ENCODE assay signal across 20 cellular contexts in genomic region chr4:152010680-152011079, GRCh38.
DNase-seq lines count a peak whose midpoint lies in the region; ATAC-seq, FAIRE-seq and TF ChIP-seq lines count a peak whose summit lies in the region.
"Had no signal": no experiment of that assay in that cellular context is flagged by ENCODE, and none has a peak within 500 bp of the region (broad histone marks: within the 10 kb centered on the region; RNA-seq: fewer than 3 reads in every experiment).

No MANE protein-coding gene starts in this region.

- H3K4me3 ChIP-seq in H1 (ENCODE audit: extremely low read depth in 1 of 4, insufficient read depth in 2 of 4, low read depth in 3 of 4, low read length in 4 of 4) (no peak overlapping the region), HAP-1 (no peak overlapping the region)
- H3K4me3 ChIP-seq: sigmoid colon had no signal

- H3K9me3 ChIP-seq in H1 (ENCODE audit: insufficient read depth in 2 of 2, low read depth in 1 of 2, low read length in 1 of 2) (peaks cover 7% of the 10 kb centered on the region in 2 experiments; a peak in 1 of 4 replicates), HAP-1 (no peaks in the 10 kb centered on the region)
- H3K9me3 ChIP-seq: sigmoid colon had no signal

- H3K9me3 Mint-ChIP-seq in stimulated activated naive CD8-positive, alpha-beta T cell treated with anti-CD3 and anti-CD28 coated beads, Interleukin-15, amount 100 ng/mL, for 72 hours = peaks cover 0 to 7% of the 10 kb centered on the region in 2 donors
- H3K9me3 Mint-ChIP-seq in T-cell = no peaks in the 10 kb centered on the region
- H3K9me3 Mint-ChIP-seq: stimulated activated naive CD8-positive, alpha-beta T cell treated with anti-CD3 and anti-CD28 coated beads, Interleukin-15, Interleukin-2, amounts not matched to agents 100 ng/mL and 50 ng/mL, for 24 hours; type B pancreatic cell had no signal

- H3K18ac ChIP-seq in H1 (ENCODE audit: extremely low read depth, low read length) = no peak overlapping the region

- no peak overlapping the region for H2BK15ac ChIP-seq in H1 (ENCODE audit: low read length)

- no peaks in the 10 kb centered on the region for H3K27me3 Mint-ChIP-seq in stimulated activated naive CD8-positive, alpha-beta T cell treated with anti-CD3 and anti-CD28 coated beads, Interleukin-15, amount 100 ng/mL, for 72 hours
- H3K27me3 Mint-ChIP-seq in T-cell = no peaks in the 10 kb centered on the region
- H3K27me3 Mint-ChIP-seq: stimulated activated naive CD8-positive, alpha-beta T cell treated with anti-CD3 and anti-CD28 coated beads, Interleukin-15, Interleukin-2, amounts not matched to agents 100 ng/mL and 50 ng/mL, for 24 hours had no signal

- H3K4me1 ChIP-seq in H1 (replicated peaks in 1 of 4; ENCODE audit: control insufficient read depth in 3 of 4, insufficient read depth in 4 of 4, low read length in 3 of 4) (peaks cover 5 to 18% (median 14%) of the 10 kb centered on the region in 4 experiments; a peak in 6 of 7 replicates), HAP-1 (no peaks in the 10 kb centered on the region)

- no peak for DNase-seq in stimulated activated naive CD8-positive, alpha-beta T cell treated with anti-CD3 and anti-CD28 coated beads, Interleukin-15, amount 100 ng/mL, for 72 hours
- DNase-seq in stimulated activated naive CD8-positive, alpha-beta T cell treated with anti-CD3 and anti-CD28 coated beads, Interleukin-15, Interleukin-2, amounts not matched to agents 100 U/mL and 50 U/mL, for 24 hours = no peak
- DNase-seq in T-cell (peak in 32 of 34 experiments; percentile 4 to 59 (median 26)), H1 (ENCODE audit: low read depth in 1 of 2, low spot score in 2 of 2) (no peak), HAP-1 (ENCODE audit: low spot score in 2 of 2) (no peak), amygdala (lab: John Stamatoyannopoulos, UW) (no peak), iPS-NIHi7 (ENCODE audit: extremely low spot score) (no peak)
- DNase-seq: activated CD4-positive, alpha-beta memory T cell treated with anti-CD3 and anti-CD28 coated beads, Interleukin-2, amount 10 ng/mL, durations not matched to agents 7 days and 5 days; cerebellar nuclear complex; endodermal cell; Kasumi-1; left ventricle myocardium superior; NCI-H2107; NCI-H526 treated with DMSO at 0.1 percent for 48 hours; Right ventricle myocardium superior; sigmoid colon; SW 1271 had no signal

- H2BK12ac ChIP-seq in H1 (ENCODE audit: low read depth, low read length) = no peak overlapping the region

- H3K23me2 ChIP-seq in H1 (ENCODE audit: low read depth, low read length) = no peaks in the 10 kb centered on the region; the same call in 1 of the 2 replicates

- no peaks in the 10 kb centered on the region for H3K79me2 ChIP-seq in H1 (ENCODE audit: control insufficient read depth in 1 of 2, insufficient read depth in 2 of 2, low read length in 2 of 2)

- H3K4ac ChIP-seq in H1 (replicated peaks; ENCODE audit: insufficient read length, low read depth, low read length) = no peak overlapping the region

- no peaks in the 10 kb centered on the region for H3K36me3 Mint-ChIP-seq in T-cell
- H3K36me3 Mint-ChIP-seq: type B pancreatic cell had no signal

- POLR2A ChIA-PET in T-cell (lab: Charles Lee) (no interaction called here), H1 (lab: Charles Lee; ENCODE audit: partially characterized antibody) (interaction anchor here (2.1 kb wide), 1 partner anchor 35 kb away, joined by 5 read pairs; no protein-coding TSS in a partner anchor)

- CTCF ChIA-PET in T-cell (lab: Charles Lee) = no interaction called here
- CTCF ChIA-PET in H1 (lab: Charles Lee; ENCODE audit: partially characterized antibody) = interaction anchor here (0.7 to 1.1 kb wide), 3 partner anchors 11 to 177 kb away, joined by 3 to 4 read pairs (median 3); no protein-coding TSS in a partner anchor

- no peak overlapping the region for H4K5ac ChIP-seq in H1 (ENCODE audit: insufficient read length, low read depth, low read length)

- no peaks in the 10 kb centered on the region for H4K20me1 ChIP-seq in H1 (replicated peaks in 1 of 2; ENCODE audit: control insufficient read depth in 1 of 2, insufficient read depth in 2 of 2, low read length in 2 of 2)

- H2BK120ac ChIP-seq in H1 (replicated peaks; ENCODE audit: low read depth, low read length) = no peak overlapping the region

- in situ Hi-C loops in HAP-1 (cut with MboI; ENCODE audit: low sequenced_read_pairs) = no loop called here

- H3K27ac ChIP-seq in H1 (ENCODE audit: low read depth, low read length) (no peak overlapping the region), temporal lobe (ENCODE audit: low read depth, low read length) (peak overlapping the region; percentile 55)
- H3K27ac ChIP-seq: sigmoid colon had no signal

- ATAC-seq in stimulated activated naive CD8-positive, alpha-beta T cell treated with anti-CD3 and anti-CD28 coated beads, Interleukin-15, amount 100 ng/mL, for 72 hours = no peak
- no peak for ATAC-seq in stimulated activated naive CD8-positive, alpha-beta T cell treated with anti-CD3 and anti-CD28 coated beads, Interleukin-15, Interleukin-2, amounts not matched to agents 100 U/mL and 50 U/mL, for 24 hours
- ATAC-seq in T-cell (replicated peaks in 1 of 4) = peak; percentile 64 to 98 (median 90)
- ATAC-seq: left ventricle myocardium superior had no signal

- TF ChIP-seq EP300 in H1 (IDR thresholded peaks at IDR 0.05; ENCODE audit: borderline replicate concordance in 1 of 2, low read depth in 2 of 2, low read length in 2 of 2) = no peak

- H3K9ac ChIP-seq in H1 (replicated peaks in 1 of 4; ENCODE audit: extremely low read depth in 1 of 4, low read depth in 3 of 4, low read length in 3 of 4) = no peak overlapping the region; a peak in 1 of 7 replicates

- no peak overlapping the region for H2AK5ac ChIP-seq in H1 (ENCODE audit: low read depth, low read length)

- peaks cover 40% of the 10 kb centered on the region for H3K4me1 Mint-ChIP-seq in stimulated activated naive CD8-positive, alpha-beta T cell treated with anti-CD3 and anti-CD28 coated beads, Interleukin-15, amount 100 ng/mL, for 72 hours
- peaks cover 51 to 61% (median 61%) of the 10 kb centered on the region in 3 donors for H3K4me1 Mint-ChIP-seq in T-cell

- no peak for TF ChIP-seq POLR2A in H1 (IDR thresholded peaks at IDR 0.05; ENCODE audit: control extremely low read depth in 1 of 2, low read depth in 2 of 2, low read length in 2 of 2)

- H3K4me2 ChIP-seq in H1 (ENCODE audit: insufficient read depth in 1 of 2, low read depth in 2 of 2, low read length in 2 of 2) = no peak overlapping the region; a peak in 1 of 4 replicates

- H2AFZ ChIP-seq in H1 (ENCODE audit: low read length) = no peak overlapping the region

- H2BK5ac ChIP-seq in H1 (ENCODE audit: low read depth, low read length) = no peak overlapping the region

- TF ChIP-seq RAD21 in H1 (IDR thresholded peaks at IDR 0.05 in 1 of 2, conservative IDR thresholded peaks at IDR 0.05 in 1 of 2; ENCODE audit: low read depth in 2 of 2, low read length in 2 of 2) = no peak

- H3K27me3 ChIP-seq in H1 (replicated peaks in 1 of 4; ENCODE audit: control insufficient read depth in 3 of 4, extremely low read depth in 1 of 4, insufficient read depth in 3 of 4, low read length in 3 of 4) (no peaks in the 10 kb centered on the region), HAP-1 (ENCODE audit: low read depth) (no peaks in the 10 kb centered on the region)
- H3K27me3 ChIP-seq: sigmoid colon had no signal

- no peak overlapping the region for H3K14ac ChIP-seq in H1 (ENCODE audit: insufficient read length)

- FAIRE-seq in H1 (lab: Jason Lieb, UNC) = peak; percentile 39

- H3K56ac ChIP-seq in H1 (replicated peaks; ENCODE audit: insufficient read length, low read depth, low read length) = no peak overlapping the region

- no peaks in the 10 kb centered on the region for H3K79me1 ChIP-seq in H1 (ENCODE audit: low read depth, low read length)

- no peak overlapping the region for H3K4me3 Mint-ChIP-seq in stimulated activated naive CD8-positive, alpha-beta T cell treated with anti-CD3 and anti-CD28 coated beads, Interleukin-15, amount 100 ng/mL, for 72 hours
- peak overlapping the region; percentile 19 to 63 (median 32) for H3K4me3 Mint-ChIP-seq in T-cell
- H3K4me3 Mint-ChIP-seq: activated CD4-positive, alpha-beta memory T cell treated with anti-CD3 and anti-CD28 coated beads, Interleukin-2, amount 10 ng/mL, durations not matched to agents 7 days and 5 days; endodermal cell; stimulated activated naive CD8-positive, alpha-beta T cell treated with anti-CD3 and anti-CD28 coated beads, Interleukin-15, Interleukin-2, amounts not matched to agents 100 ng/mL and 50 ng/mL, for 24 hours; type B pancreatic cell had no signal

- whole genome bisulfite sequencing in H1 (ENCODE audit: extremely low coverage in 1 of 2, insufficient coverage in 1 of 2, insufficient read length in 1 of 2, insufficient replicate concordance in 2 of 2, low coverage in 1 of 2, low lambda C conversion rate in 2 of 2, missing lambda C conversion rate in 1 of 2), 2 experiments = 77% methylated on average over 2 of the region's 2 CpGs; no CpG with 5 or more reads in 1 of the 2 experiments

- H3K36me3 ChIP-seq in H1 (ENCODE audit: control insufficient read depth in 2 of 4, insufficient read depth in 4 of 4, low read length in 3 of 4) = no peaks in the 10 kb centered on the region
- H3K36me3 ChIP-seq in HAP-1 (replicated peaks) = no peaks in the 10 kb centered on the region
- H3K36me3 ChIP-seq: sigmoid colon had no signal

- H2BK20ac ChIP-seq in H1 (ENCODE audit: low read length) = no peak overlapping the region

- no peak overlapping the region for H3K23ac ChIP-seq in H1 (ENCODE audit: insufficient read length)

- H4K8ac ChIP-seq in H1 (ENCODE audit: extremely low read depth, insufficient read depth, low read length) = no peak overlapping the region

- no peak for TF ChIP-seq CTCF in H1 (IDR thresholded peaks at IDR 0.05; ENCODE audit: control extremely low read depth in 1 of 3, insufficient read depth in 1 of 3, low read depth in 1 of 3, low read length in 3 of 3)

- no peak overlapping the region for H4K91ac ChIP-seq in H1 (replicated peaks; ENCODE audit: insufficient read length, low read length)

- peak overlapping the region; percentile 61 to 63 for H3K27ac Mint-ChIP-seq in stimulated activated naive CD8-positive, alpha-beta T cell treated with anti-CD3 and anti-CD28 coated beads, Interleukin-15, amount 100 ng/mL, for 72 hours
- peak overlapping the region; percentile 88 to 90 for H3K27ac Mint-ChIP-seq in T-cell
- H3K27ac Mint-ChIP-seq: activated CD4-positive, alpha-beta memory T cell treated with anti-CD3 and anti-CD28 coated beads, Interleukin-2, amount 10 ng/mL, durations not matched to agents 7 days and 5 days; endodermal cell; stimulated activated naive CD8-positive, alpha-beta T cell treated with anti-CD3 and anti-CD28 coated beads, Interleukin-15, Interleukin-2, amounts not matched to agents 100 ng/mL and 50 ng/mL, for 24 hours; type B pancreatic cell had no signal

TF ChIP-seq in H1, 55 proteins besides CTCF, POLR2A, EP300 and RAD21:
- TF ChIP-seq JUND (IDR thresholded peaks at IDR 0.05; ENCODE audit: low read length) (no peak), SRF (IDR thresholded peaks at IDR 0.05; ENCODE audit: low read depth, low read length) (no peak), NANOG (IDR thresholded peaks at IDR 0.05; ENCODE audit: insufficient read depth, low read depth, low read length, poor library complexity, severe bottlenecking) (no peak)
TF ChIP-seq in H1: peak in this region for 0.

Comparison
In these comparisons a context has a peak if more than half of its experiments do, and no peak if none do; other contexts are left out.
1. ATAC-seq: peak in T-cell (4 of 4); none in stimulated activated naive CD8-positive, alpha-beta T cell treated with anti-CD3 and anti-CD28 coated beads, Interleukin-15, amount 100 ng/mL, for 72 hours (single experiment) and stimulated activated naive CD8-positive, alpha-beta T cell treated with anti-CD3 and anti-CD28 coated beads, Interleukin-15, Interleukin-2, amounts not matched to agents 100 U/mL and 50 U/mL, for 24 hours (single experiment).
2. DNase-seq: peak in T-cell (32 of 34); none in stimulated activated naive CD8-positive, alpha-beta T cell treated with anti-CD3 and anti-CD28 coated beads, Interleukin-15, amount 100 ng/mL, for 72 hours (0 of 2), stimulated activated naive CD8-positive, alpha-beta T cell treated with anti-CD3 and anti-CD28 coated beads, Interleukin-15, Interleukin-2, amounts not matched to agents 100 U/mL and 50 U/mL, for 24 hours (single experiment), H1 (0 of 2), HAP-1 (0 of 2), amygdala (0 of 56) and iPS-NIHi7 (single experiment).
3. H3K4me3 Mint-ChIP-seq: peak in T-cell (3 of 3); none in stimulated activated naive CD8-positive, alpha-beta T cell treated with anti-CD3 and anti-CD28 coated beads, Interleukin-15, amount 100 ng/mL, for 72 hours (0 of 2).